In genomic region chr16:66130296-66130910, GRCh38 we compare ENCODE assay signal across 19 cellular contexts.
DNase-seq lines count a peak whose midpoint lies in the region; ATAC-seq, FAIRE-seq and TF ChIP-seq lines count a peak whose summit lies in the region.
"Had no signal": no experiment of that assay in that cellular context is flagged by ENCODE, and none has a peak within 500 bp of the region (broad histone marks: within the 10 kb centered on the region; RNA-seq: fewer than 3 reads in every experiment).

No MANE protein-coding gene starts in this region.

- no peaks in the 10 kb centered on the region for H3K27me3 ChIP-seq in breast epithelium
- H3K27me3 ChIP-seq in astrocyte (ENCODE audit: insufficient read depth, low read length), result no peaks in the 10 kb centered on the region
- H3K27me3 ChIP-seq in left lung, result peaks cover 10 to 51% of the 10 kb centered on the region in 2 donors
- H3K27me3 ChIP-seq: gastroesophageal sphincter, testis had no signal

- H3K27ac Mint-ChIP-seq in MCF 10A (ENCODE audit: low read depth, unreplicated experiment), result no peak overlapping the region
- H3K27ac Mint-ChIP-seq in astrocyte (ENCODE audit: unreplicated experiment), result peak overlapping the region; percentile 69
- H3K27ac Mint-ChIP-seq: activated CD8-positive, alpha-beta T cell treated with anti-CD3 and anti-CD28 coated beads for 36 hours; activated naive CD4-positive, alpha-beta T cell treated with anti-CD3 and anti-CD28 coated beads for 36 hours; naive thymus-derived CD8-positive, alpha-beta T cell had no signal

- H3K9me3 Mint-ChIP-seq in MCF 10A (ENCODE audit: unreplicated experiment), result peaks cover 20% of the 10 kb centered on the region
- H3K9me3 Mint-ChIP-seq in astrocyte (ENCODE audit: unreplicated experiment), result no peaks in the 10 kb centered on the region
- H3K9me3 Mint-ChIP-seq: activated CD8-positive, alpha-beta T cell treated with anti-CD3 and anti-CD28 coated beads for 36 hours; activated naive CD4-positive, alpha-beta T cell treated with anti-CD3 and anti-CD28 coated beads for 36 hours; naive thymus-derived CD8-positive, alpha-beta T cell had no signal

- CTCF ChIA-PET in MCF 10A (lab: Yijun Ruan, JAX), result interaction anchor here (0.6 to 0.7 kb wide), 3 partner anchors 12 to 141 kb away, joined by 3 to 4 read pairs (median 3); no protein-coding TSS in a partner anchor

- no peaks in the 10 kb centered on the region for H3K79me2 ChIP-seq in astrocyte (ENCODE audit: insufficient read depth, low read length)

- FAIRE-seq in astrocyte (lab: Jason Lieb, UNC), result peak; percentile 23

- no peak overlapping the region for H3K4me3 ChIP-seq in breast epithelium
- no peak overlapping the region for H3K4me3 ChIP-seq in astrocyte (ENCODE audit: insufficient read depth, low read depth, low read length)
- H3K4me3 ChIP-seq in left lung, result no peak overlapping the region
- H3K4me3 ChIP-seq: coronary artery, gastroesophageal sphincter, sigmoid colon, testis had no signal

- H3K9ac ChIP-seq in astrocyte (ENCODE audit: low read length), result peak overlapping the region; percentile 22

- TF ChIP-seq POLR2A in breast epithelium (IDR thresholded peaks at IDR 0.05), result no peak

- H3K27ac ChIP-seq in breast epithelium (peak overlapping the region; percentile 19 to 38), astrocyte (ENCODE audit: low read depth, low read length) (peak overlapping the region; percentile 72), left lung (peak overlapping the region in 1 of 2 donors; percentile 72)
- H3K27ac ChIP-seq: gastroesophageal sphincter, sigmoid colon, testis had no signal

- H3K36me3 ChIP-seq in breast epithelium (no peaks in the 10 kb centered on the region), astrocyte (ENCODE audit: insufficient read depth, low read length) (no peaks in the 10 kb centered on the region), left lung (no peaks in the 10 kb centered on the region)
- H3K36me3 ChIP-seq: gastroesophageal sphincter, sigmoid colon had no signal

- H3K36me3 Mint-ChIP-seq in MCF 10A (ENCODE audit: insufficient read depth, unreplicated experiment) (no peaks in the 10 kb centered on the region), astrocyte (ENCODE audit: low read depth, unreplicated experiment) (no peaks in the 10 kb centered on the region)

- H3K4me2 ChIP-seq in astrocyte (ENCODE audit: low read length), result peak overlapping the region; percentile 67

- peak; percentile 10 for ATAC-seq in left lung
- ATAC-seq: activated CD8-positive, alpha-beta T cell treated with anti-CD3 and anti-CD28 coated beads for 36 hours; gastroesophageal sphincter; naive thymus-derived CD8-positive, alpha-beta T cell; Panc1 had no signal

- H4K20me1 ChIP-seq in astrocyte (ENCODE audit: insufficient read depth, low read length), result no peaks in the 10 kb centered on the region

- H3K4me3 Mint-ChIP-seq in MCF 10A (ENCODE audit: unreplicated experiment) (no peak overlapping the region), astrocyte (ENCODE audit: unreplicated experiment) (no peak overlapping the region)
- H3K4me3 Mint-ChIP-seq: activated CD8-positive, alpha-beta T cell treated with anti-CD3 and anti-CD28 coated beads for 36 hours; activated naive CD4-positive, alpha-beta T cell treated with anti-CD3 and anti-CD28 coated beads for 36 hours; naive thymus-derived CD8-positive, alpha-beta T cell had no signal

- TF ChIP-seq CTCF in breast epithelium (IDR thresholded peaks at IDR 0.05) (no peak), MCF 10A (IDR thresholded peaks at IDR 0.05; ENCODE audit: unreplicated experiment) (no peak), astrocyte (IDR thresholded peaks at IDR 0.05; ENCODE audit: insufficient read depth, low read depth, low read length) (no peak), left lung (IDR thresholded peaks at IDR 0.05) (no peak)

- peak overlapping the region; percentile 11 for H2AFZ ChIP-seq in astrocyte (ENCODE audit: low read depth, low read length)

- DNase-seq in breast epithelium (ENCODE audit: low spot score in 2 of 2), result no peak
- no peak for DNase-seq in MCF 10A (ENCODE audit: unreplicated experiment)
- peak; percentile 92 for DNase-seq in astrocyte (ENCODE audit: low read depth)
- no peak for DNase-seq in left lung
- DNase-seq in NCI-H2196 treated with DMSO at 0.1 percent for 48 hours (lab: John Stamatoyannopoulos, UW; ENCODE audit: unreplicated experiment), result no peak
- DNase-seq in NCI-H2196 (lab: John Stamatoyannopoulos, UW; ENCODE audit: unreplicated experiment), result no peak
- no peak for DNase-seq in HuH-7.5 (ENCODE audit: low spot score)
- DNase-seq in amniotic stem cell (lab: John Stamatoyannopoulos, UW), result no peak
- DNase-seq: 8988T; activated CD8-positive, alpha-beta T cell treated with anti-CD3 and anti-CD28 coated beads for 36 hours; activated naive CD4-positive, alpha-beta T cell treated with anti-CD3 and anti-CD28 coated beads for 36 hours; DMS79; naive thymus-derived CD8-positive, alpha-beta T cell; sigmoid colon; T-helper 9 cell; testis had no signal

- H3K4me1 ChIP-seq in breast epithelium, result no peaks in the 10 kb centered on the region
- H3K4me1 ChIP-seq in astrocyte (ENCODE audit: insufficient read depth, low read length), result peaks cover 41% of the 10 kb centered on the region
- H3K4me1 ChIP-seq in left lung, result no peaks in the 10 kb centered on the region

- POLR2A ChIA-PET in MCF 10A (lab: Yijun Ruan, JAX), result no interaction called here

- H3K9me3 ChIP-seq in breast epithelium, result no peaks in the 10 kb centered on the region
- H3K9me3 ChIP-seq in astrocyte (ENCODE audit: insufficient read depth, low read depth, low read length), result no peaks in the 10 kb centered on the region
- H3K9me3 ChIP-seq in left lung, result no peaks in the 10 kb centered on the region
- H3K9me3 ChIP-seq: gastroesophageal sphincter, sigmoid colon, testis had no signal

- H3K4me1 Mint-ChIP-seq in MCF 10A (ENCODE audit: insufficient read depth, unreplicated experiment) (no peaks in the 10 kb centered on the region), astrocyte (ENCODE audit: low read depth, unreplicated experiment) (peaks cover 37% of the 10 kb centered on the region)
- H3K4me1 Mint-ChIP-seq: naive thymus-derived CD8-positive, alpha-beta T cell had no signal

- no TSS peak for BruUV-seq in MCF 10A (replicated peaks; lab: Mats Ljungman, UMichigan)

- H3K27me3 Mint-ChIP-seq in MCF 10A (ENCODE audit: insufficient read depth, unreplicated experiment) (no peaks in the 10 kb centered on the region), astrocyte (ENCODE audit: low read depth, unreplicated experiment) (peaks cover 23% of the 10 kb centered on the region)

- intact Hi-C loops in breast epithelium (cut with DNase I; ENCODE audit: low total_unique reads), result no loop called here
- intact Hi-C loops in MCF 10A (cut with micrococcal nuclease), result no loop called here
- intact Hi-C loops in left lung (cut with DNase I), result no loop called here
